ENCODE assay signal across 13 cellular contexts in the genomic region with DNA sequence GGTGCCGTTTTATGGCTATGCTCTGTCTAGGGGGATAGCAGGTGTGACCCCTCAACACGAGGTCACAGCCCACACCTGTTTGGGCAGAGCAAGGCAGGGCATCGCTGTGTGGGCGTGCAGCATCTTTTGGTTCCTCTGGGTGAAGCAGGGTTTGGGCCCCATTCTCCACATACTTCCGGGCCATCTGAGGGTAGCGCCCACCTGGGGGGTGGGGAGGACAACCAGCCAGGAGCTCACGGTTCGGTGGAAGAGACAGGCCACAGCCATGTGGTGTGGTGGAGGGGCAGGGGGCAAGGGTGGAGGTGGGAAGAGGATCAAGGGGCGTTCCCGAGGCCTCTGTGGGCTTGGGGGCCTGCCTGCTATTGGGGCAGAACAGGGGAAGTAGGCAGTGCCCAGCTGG. TPM values are rescaled to one million over a fixed set of nuclear protein-coding genes. Genes with fewer than 3 reads are reported as not detected.
DNase-seq lines count a peak whose midpoint lies in the region; ATAC-seq and TF ChIP-seq lines count a peak whose summit lies in the region.
"Had no signal": no experiment of that assay in that cellular context is flagged by ENCODE, and none has a peak within 500 bp of the region (broad histone marks: within the 10 kb centered on the region; RNA-seq: fewer than 3 reads in every experiment).

No MANE protein-coding gene starts in this region.

- H4K20me1 ChIP-seq in OCI-LY3 (ENCODE audit: insufficient read depth, low read length) = peaks cover 42% of the 10 kb centered on the region

- H3K9ac ChIP-seq in OCI-LY3 (ENCODE audit: low read length) = no peak overlapping the region

- H3K4me3 ChIP-seq in OCI-LY3 (ENCODE audit: low read length) (no peak overlapping the region), heart left ventricle (no peak overlapping the region)
- H3K4me3 ChIP-seq: uterus had no signal

- no peaks in the 10 kb centered on the region for H3K36me3 Mint-ChIP-seq in natural killer cell
- H3K36me3 Mint-ChIP-seq in natural killer cell treated with Interleukin-12 subunit alpha and Interleukin-12 subunit beta and Interleukin-15 and Interleukin-18, amount 100 ng/mL, for 72 hours = no peaks in the 10 kb centered on the region

- H3K27me3 ChIP-seq in OCI-LY3 (ENCODE audit: low read depth, low read length) (peaks cover 19% of the 10 kb centered on the region), heart left ventricle (peaks cover 0 to 4% (median 0%) of the 10 kb centered on the region in 9 donors)
- H3K27me3 ChIP-seq: uterus had no signal

- H2AFZ ChIP-seq in OCI-LY3 (ENCODE audit: low read depth, low read length) = no peak overlapping the region

- H3K36me3 ChIP-seq in OCI-LY3 (replicated peaks; ENCODE audit: low read depth, low read length) (no peaks in the 10 kb centered on the region), heart left ventricle (no peaks in the 10 kb centered on the region)
- H3K36me3 ChIP-seq: uterus had no signal

- H3K27ac Mint-ChIP-seq in natural killer cell = no peak overlapping the region
- no peak overlapping the region for H3K27ac Mint-ChIP-seq in natural killer cell treated with Interleukin-12 subunit alpha and Interleukin-12 subunit beta and Interleukin-15 and Interleukin-18, amount 100 ng/mL, for 72 hours

- intact Hi-C loops in natural killer cell (cut with micrococcal nuclease) (no loop called here), heart left ventricle (cut with DNase I) (no loop called here)

- H3K27ac ChIP-seq in OCI-LY3 (ENCODE audit: low read length) (no peak overlapping the region), heart left ventricle (no peak overlapping the region)
- H3K27ac ChIP-seq: uterus had no signal

- peaks cover 0 to 14% of the 10 kb centered on the region in 2 donors for H3K4me1 Mint-ChIP-seq in natural killer cell
- H3K4me1 Mint-ChIP-seq in natural killer cell treated with Interleukin-12 subunit alpha and Interleukin-12 subunit beta and Interleukin-15 and Interleukin-18, amount 100 ng/mL, for 72 hours (ENCODE audit: low read depth in 2 of 2) = peaks cover 0 to 15% of the 10 kb centered on the region in 2 donors

- TF ChIP-seq CTCF in natural killer cell (IDR thresholded peaks at IDR 0.05) (no peak), OCI-LY3 (IDR thresholded peaks at IDR 0.05; ENCODE audit: low read depth, low read length) (no peak), heart left ventricle (IDR thresholded peaks at IDR 0.05) (no peak)

- ATAC-seq in natural killer cell (no peak), heart left ventricle (no peak), GM19455 (IDR thresholded peaks at IDR 0.05; ENCODE audit: unreplicated experiment) (no peak)
- ATAC-seq in natural killer cell treated with Interleukin-12 subunit alpha and Interleukin-12 subunit beta and Interleukin-15 and Interleukin-18, amount 100 ng/mL, for 72 hours = no peak

- H3K9me3 ChIP-seq in OCI-LY3 (ENCODE audit: insufficient read depth, low read length) = no peaks in the 10 kb centered on the region
- no peaks in the 10 kb centered on the region for H3K9me3 ChIP-seq in heart left ventricle
- H3K9me3 ChIP-seq: uterus had no signal

- peaks cover 0 to 16% of the 10 kb centered on the region in 2 donors for H3K27me3 Mint-ChIP-seq in natural killer cell (ENCODE audit: low read depth in 2 of 2)
- peaks cover 0 to 5% of the 10 kb centered on the region in 2 donors for H3K27me3 Mint-ChIP-seq in natural killer cell treated with Interleukin-12 subunit alpha and Interleukin-12 subunit beta and Interleukin-15 and Interleukin-18, amount 100 ng/mL, for 72 hours

- no peaks in the 10 kb centered on the region for H3K9me3 Mint-ChIP-seq in natural killer cell
- H3K9me3 Mint-ChIP-seq in natural killer cell treated with Interleukin-12 subunit alpha and Interleukin-12 subunit beta and Interleukin-15 and Interleukin-18, amount 100 ng/mL, for 72 hours = no peaks in the 10 kb centered on the region

- H3K4me3 Mint-ChIP-seq in natural killer cell = peak overlapping the region; percentile 69
- no peak overlapping the region for H3K4me3 Mint-ChIP-seq in natural killer cell treated with Interleukin-12 subunit alpha and Interleukin-12 subunit beta and Interleukin-15 and Interleukin-18, amount 100 ng/mL, for 72 hours

- DNase-seq in natural killer cell (no peak), germinal center (ENCODE audit: low spot score) (peak; percentile 54), GDM1 (lab: John Stamatoyannopoulos, UW) (no peak), heart left ventricle (no peak), UCSD-AML1 (lab: John Stamatoyannopoulos, UW; ENCODE audit: unreplicated experiment) (no peak)
- no peak for DNase-seq in natural killer cell treated with Interleukin-12 subunit alpha and Interleukin-12 subunit beta and Interleukin-15 and Interleukin-18, amount 100 ng/mL, for 72 hours (ENCODE audit: low spot score)
- DNase-seq: activated gamma-delta T cell, GF-D8, NCI-H1436 treated with DMSO at 0.1 percent for 48 hours, Right ventricle myocardium superior, uterus had no signal

- H3K4me1 ChIP-seq in OCI-LY3 (ENCODE audit: low read length) (peaks cover 57% of the 10 kb centered on the region), heart left ventricle (peaks cover 7 to 42% (median 24%) of the 10 kb centered on the region in 12 donors)

- no peaks in the 10 kb centered on the region; the same call in 1 of the 2 replicates for H3K79me2 ChIP-seq in OCI-LY3 (ENCODE audit: low read length)

- H3K4me2 ChIP-seq in OCI-LY3 (ENCODE audit: low read length) = peak overlapping the region; percentile 93

- WGBS in heart left ventricle, 4 donors = 88 to 93% (median 91%) methylated on average over 10 of the region's 10 CpGs

- TF ChIP-seq POLR2A in heart left ventricle (IDR thresholded peaks at IDR 0.05) = no peak

RNA-seq across cellular contexts. Expression of a gene that starts 2.4 kb away (rescaled TPM):
- total RNA-seq in natural killer cell (1 to 10 TPM; 1.6 to 2.9 (median 2.0) TPM), heart left ventricle (1 to 10 TPM in 8 of 9 donors, under 1 TPM in 1; 1.00 to 5.7 (median 2.5) TPM)
- 1 to 10 TPM; 2.4 to 4.9 TPM for total RNA-seq in natural killer cell treated with Interleukin-12 subunit alpha and Interleukin-12 subunit beta and Interleukin-15 and Interleukin-18, amount 100 ng/mL, for 72 hours
- 1 to 10 TPM in 1 of 2 donors, under 1 TPM in 1; 0.50 to 2.2 TPM for polyA plus RNA-seq in heart left ventricle
